ENCODE assay signal across 10 cellular contexts in genomic region chr1:76294470-76295194, GRCh38.
DNase-seq lines count a peak whose midpoint lies in the region; ATAC-seq and TF ChIP-seq lines count a peak whose summit lies in the region.
"Had no signal": no experiment of that assay in that cellular context is flagged by ENCODE, and none has a peak within 500 bp of the region (broad histone marks: within the 10 kb centered on the region; RNA-seq: fewer than 3 reads in every experiment).

No MANE protein-coding gene starts in this region.

- TF ChIP-seq CTCF in parathyroid adenoma (IDR thresholded peaks at IDR 0.05) (no peak), H9 (conservative IDR thresholded peaks at IDR 0.05) (no peak)

- H3K9me3 ChIP-seq in parathyroid adenoma (ENCODE audit: control insufficient read depth, low read length) (no peaks in the 10 kb centered on the region), H9 (ENCODE audit: control insufficient read depth, low read depth, low read length) (no peaks in the 10 kb centered on the region)

- H3K4me2 ChIP-seq in parathyroid adenoma (ENCODE audit: low read length) (peak overlapping the region; percentile 20), H9 (ENCODE audit: insufficient read depth, insufficient read length, low read length) (no peak overlapping the region)

- no peak overlapping the region for H3K23ac ChIP-seq in H9 (ENCODE audit: insufficient read length, low read depth, low read length)

- H2AFZ ChIP-seq in parathyroid adenoma (peak overlapping the region; percentile 50), H9 (ENCODE audit: low read length) (no peak overlapping the region)

- H3K36me3 Mint-ChIP-seq in activated CD4-positive, alpha-beta T cell treated with anti-CD3 and anti-CD28 coated beads for 36 hours (ENCODE audit: low read depth) = no peaks in the 10 kb centered on the region
- no peaks in the 10 kb centered on the region for H3K36me3 Mint-ChIP-seq in H9 (ENCODE audit: insufficient read depth in 1 of 3, low read depth in 3 of 3)

- H4K8ac ChIP-seq in H9 (replicated peaks; ENCODE audit: insufficient read length, low read depth, low read length) = no peak overlapping the region

- no peaks in the 10 kb centered on the region for H3K36me3 ChIP-seq in parathyroid adenoma (ENCODE audit: control insufficient read depth, insufficient read depth, low read length)

- H2BK5ac ChIP-seq in H9 (ENCODE audit: insufficient read length, low read length) = no peak overlapping the region

- H3K4me3 Mint-ChIP-seq in activated CD4-positive, alpha-beta T cell treated with anti-CD3 and anti-CD28 coated beads for 36 hours = peak overlapping the region; percentile 11
- H3K4me3 Mint-ChIP-seq in H9 = no peak overlapping the region

- H2BK120ac ChIP-seq in H9 (ENCODE audit: low read depth, low read length, poor library complexity, severe bottlenecking) = no peak overlapping the region

- H3K4me3 ChIP-seq in parathyroid adenoma (ENCODE audit: low read depth, low read length) = no peak overlapping the region
- H3K4me3 ChIP-seq: K562 had no signal

- CTCF ChIA-PET in activated CD4-positive, alpha-beta T cell treated with anti-CD3 and anti-CD28 coated beads for 36 hours (lab: Charles Lee) = interaction anchor here (0.7 to 1.9 kb wide), 6 partner anchors 13 to 1201 kb away, joined by 3 to 8 read pairs (median 4); no protein-coding TSS in a partner anchor

- intact Hi-C loops in activated CD4-positive, alpha-beta T cell treated with anti-CD3 and anti-CD28 coated beads for 36 hours (cut with DNase I, micrococcal nuclease) = loop anchor here (2.0 to 5.0 kb wide), 3 partner anchors 37 to 140 kb away; no protein-coding TSS in a partner anchor

- no peak overlapping the region for H3K56ac ChIP-seq in H9 (ENCODE audit: insufficient read length, low read depth, low read length)

- no peak overlapping the region for H4K91ac ChIP-seq in H9 (ENCODE audit: insufficient read length, low read depth, low read length)

- H3K18ac ChIP-seq in H9 (ENCODE audit: insufficient read length, low read depth, low read length) = no peak overlapping the region

- H3K4me1 ChIP-seq in parathyroid adenoma (peaks cover 15% of the 10 kb centered on the region), H9 (ENCODE audit: insufficient read depth, low read length) (peaks cover 8% of the 10 kb centered on the region; the same call in 1 of the 2 replicates)
- H3K4me1 ChIP-seq: foreskin keratinocyte had no signal

- H3K27me3 Mint-ChIP-seq in activated CD4-positive, alpha-beta T cell treated with anti-CD3 and anti-CD28 coated beads for 36 hours = no peaks in the 10 kb centered on the region
- no peaks in the 10 kb centered on the region for H3K27me3 Mint-ChIP-seq in H9 (ENCODE audit: low read depth)

- no peak overlapping the region for H3K4ac ChIP-seq in H9 (ENCODE audit: low read depth, low read length)

- no peak overlapping the region for H2BK12ac ChIP-seq in H9 (ENCODE audit: insufficient read length, low read depth, low read length)

- no peak for DNase-seq in activated CD4-positive, alpha-beta T cell treated with anti-CD3 and anti-CD28 coated beads for 36 hours
- DNase-seq in activated CD4-positive, alpha-beta T cell treated with anti-CD3 and anti-CD28 coated beads, Interleukin-2, amount 50 U/mL, for 4 hours = no peak
- DNase-seq in NCI-H146 (lab: John Stamatoyannopoulos, UW) (peak; percentile 13), H9 (no peak), SHP77 treated with DMSO at 0.1 percent for 48 hours (lab: John Stamatoyannopoulos, UW) (no peak), HPDE6-E6E7 (ENCODE audit: extremely low spot score) (no peak)
- DNase-seq: foreskin keratinocyte had no signal

- H3K27ac Mint-ChIP-seq in activated CD4-positive, alpha-beta T cell treated with anti-CD3 and anti-CD28 coated beads for 36 hours = peak overlapping the region; percentile 86
- peak overlapping the region in 1 of 3 experiments; percentile 20; a peak in 1 of 7 replicates for H3K27ac Mint-ChIP-seq in H9

- H3K27me3 ChIP-seq in parathyroid adenoma (ENCODE audit: control insufficient read depth, insufficient read depth, low read length) (no peaks in the 10 kb centered on the region), H9 (ENCODE audit: insufficient read depth, low read length) (no peaks in the 10 kb centered on the region)
- H3K27me3 ChIP-seq: foreskin keratinocyte had no signal

- WGBS in H9 (ENCODE audit: extremely low coverage, insufficient read length, low lambda C conversion rate) = no CpG with 5 or more reads among the region's 5 CpGs

- no peak overlapping the region for H3T11ph ChIP-seq in H9 (ENCODE audit: low read length)

- no peak overlapping the region for H3K14ac ChIP-seq in H9 (ENCODE audit: insufficient read depth, low read length)

- no peaks in the 10 kb centered on the region for H4K20me1 ChIP-seq in H9 (ENCODE audit: control insufficient read depth, insufficient read depth, insufficient read length)

- POLR2A ChIA-PET in activated CD4-positive, alpha-beta T cell treated with anti-CD3 and anti-CD28 coated beads for 36 hours (lab: Charles Lee) = no interaction called here

- H2BK20ac ChIP-seq in H9 (ENCODE audit: low read depth, low read length, poor library complexity, severe bottlenecking) = no peak overlapping the region

- H2BK15ac ChIP-seq in H9 (ENCODE audit: low read depth, low read length) = no peak overlapping the region

- H4K5ac ChIP-seq in H9 (ENCODE audit: insufficient read length, low read depth, low read length) = no peak overlapping the region

- no peaks in the 10 kb centered on the region for H3K79me2 ChIP-seq in parathyroid adenoma
- no peaks in the 10 kb centered on the region for H3K79me2 ChIP-seq in H9 (ENCODE audit: insufficient read depth, low read length)

- peaks cover 67% of the 10 kb centered on the region for H3K4me1 Mint-ChIP-seq in activated CD4-positive, alpha-beta T cell treated with anti-CD3 and anti-CD28 coated beads for 36 hours
- H3K4me1 Mint-ChIP-seq in H9 = peaks cover 64 to 67% of the 10 kb centered on the region in 2 experiments

- no peaks in the 10 kb centered on the region for H3K9me3 Mint-ChIP-seq in activated CD4-positive, alpha-beta T cell treated with anti-CD3 and anti-CD28 coated beads for 36 hours (ENCODE audit: low read depth)
- no peaks in the 10 kb centered on the region for H3K9me3 Mint-ChIP-seq in H9

- H3K9ac ChIP-seq in parathyroid adenoma (no peak overlapping the region), H9 (ENCODE audit: extremely low read depth, insufficient read length, low read length) (no peak overlapping the region)

- H2AK5ac ChIP-seq in H9 (ENCODE audit: insufficient read length, low read length) = no peak overlapping the region

- no peaks in the 10 kb centered on the region for H3K23me2 ChIP-seq in H9 (ENCODE audit: insufficient read length, low read depth, low read length, poor library complexity, severe bottlenecking)

- peak overlapping the region; percentile 39 for H3K27ac ChIP-seq in parathyroid adenoma
- H3K27ac ChIP-seq in H9 (ENCODE audit: insufficient read length, low read depth, low read length) = no peak overlapping the region
- H3K27ac ChIP-seq: foreskin keratinocyte had no signal

- no peaks in the 10 kb centered on the region for H3K79me1 ChIP-seq in H9 (ENCODE audit: insufficient read depth, low read depth, low read length, poor library complexity, severe bottlenecking)

- ATAC-seq in activated CD4-positive, alpha-beta T cell treated with anti-CD3 and anti-CD28 coated beads for 36 hours = peak; percentile 68
- ATAC-seq in HG02610 (IDR thresholded peaks at IDR 0.05; ENCODE audit: unreplicated experiment) = peak; percentile 94
- ATAC-seq: foreskin keratinocyte, K562 had no signal
